ENCODE assay signal across 5 cellular contexts in the genomic region with DNA sequence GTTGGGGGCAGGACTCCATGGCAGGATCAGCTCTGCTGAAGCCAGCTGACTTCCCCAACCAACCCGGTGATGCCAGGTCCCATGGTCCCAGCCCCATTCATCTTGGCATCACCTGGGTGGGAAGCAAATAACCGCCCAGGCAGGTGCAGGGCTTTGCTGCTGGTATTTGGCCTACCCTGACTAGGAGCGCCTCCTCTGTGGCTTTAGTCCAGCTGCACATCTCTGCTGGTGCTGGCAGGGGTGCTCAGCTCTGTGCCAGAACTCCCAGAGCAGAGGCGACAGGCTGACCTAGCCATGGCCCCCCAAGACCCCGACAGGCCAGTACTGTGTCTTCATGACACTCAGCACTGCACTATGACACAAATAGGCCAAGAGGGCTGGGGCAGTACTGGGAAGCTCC.
"Had no signal": no experiment of that assay in that cellular context is flagged by ENCODE, and none has a peak within 500 bp of the region (broad histone marks: within the 10 kb centered on the region; RNA-seq: fewer than 3 reads in every experiment).

No MANE protein-coding gene starts in this region.

- H3K4me3 Mint-ChIP-seq: GM23338, H9 had no signal

- H3K4me3 ChIP-seq: GM23338, K562 had no signal

- H3K9me3 Mint-ChIP-seq: GM23338 had no signal

- DNase-seq: H9, HCEC 1CT, IMR-90 had no signal

- H3K4me2 ChIP-seq: GM23338 had no signal

- H2AFZ ChIP-seq: GM23338 had no signal

- H3K27ac Mint-ChIP-seq: GM23338, H9 had no signal
